Comparison of ENCODE assay signal across 10 cellular contexts in the genomic region with DNA sequence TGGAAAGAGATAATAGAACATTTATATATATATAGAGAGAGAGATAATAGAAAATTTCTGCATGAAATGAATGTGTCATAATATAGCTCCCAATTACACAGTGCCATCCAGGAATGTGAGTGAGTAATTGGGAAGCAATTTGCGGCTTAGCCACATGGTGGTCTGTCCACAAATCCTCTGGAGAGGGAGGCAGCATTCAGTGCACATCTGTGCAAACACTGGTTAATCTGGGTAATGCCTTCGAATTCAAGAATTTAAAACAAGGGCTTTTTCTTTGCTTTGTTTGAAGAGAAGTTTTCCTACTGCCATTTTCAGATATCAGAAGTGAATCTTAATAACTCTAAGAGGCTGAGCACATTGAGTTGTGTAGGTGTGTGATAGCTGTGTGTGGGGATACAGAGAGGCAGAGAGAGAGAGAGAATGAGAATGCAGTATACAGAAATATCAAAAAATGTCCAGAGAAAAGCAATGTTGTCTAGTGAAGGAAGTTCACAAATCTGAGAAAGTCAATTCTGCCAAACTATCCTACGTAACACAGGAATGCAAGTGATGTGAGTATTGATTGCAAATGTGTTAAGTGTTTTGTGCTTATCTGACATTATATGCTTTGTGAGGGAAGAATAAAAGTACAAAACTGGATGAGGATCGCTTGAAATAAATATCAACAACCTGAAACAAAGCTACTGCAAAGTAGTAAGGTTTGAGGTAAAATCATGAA.
DNase-seq lines count a peak whose midpoint lies in the region; ATAC-seq and TF ChIP-seq lines count a peak whose summit lies in the region.
"Had no signal": no experiment of that assay in that cellular context is flagged by ENCODE, and none has a peak within 500 bp of the region (broad histone marks: within the 10 kb centered on the region; RNA-seq: fewer than 3 reads in every experiment).

No MANE protein-coding gene starts in this region.

- no peak for ATAC-seq in GM19397 (IDR thresholded peaks at IDR 0.05; ENCODE audit: unreplicated experiment)

- H3K4me3 ChIP-seq in HFF-Myc (replicated peaks; ENCODE audit: low read depth, low read length) (no peak overlapping the region), adipocyte (ENCODE audit: low read length) (no peak overlapping the region), hepatocyte (no peak overlapping the region)

- H3K9me2 ChIP-seq in hepatocyte (replicated peaks; ENCODE audit: insufficient read depth), result no peaks in the 10 kb centered on the region

- H3K36me3 ChIP-seq in adipocyte (ENCODE audit: control insufficient read depth, insufficient read depth, low read length, severe bottlenecking), result no peaks in the 10 kb centered on the region
- no peaks in the 10 kb centered on the region for H3K36me3 ChIP-seq in hepatocyte (replicated peaks; ENCODE audit: insufficient read depth, low read depth)

- WGBS in hepatocyte (ENCODE audit: low lambda C conversion rate, missing lambda C conversion rate), result 59% methylated on average over 4 of the region's 4 CpGs

- H3K9me3 ChIP-seq in adipocyte (ENCODE audit: control insufficient read depth, low read length) (no peaks in the 10 kb centered on the region), hepatocyte (ENCODE audit: low read depth) (no peaks in the 10 kb centered on the region)

- in situ Hi-C loops in ACHN (cut with HindIII; ENCODE audit: low pct_ligation_motif_present, low pct_unique_long_range_greater_than_20kb, low sequenced_read_pairs), result no loop called here

- no peaks in the 10 kb centered on the region for H3K79me2 ChIP-seq in hepatocyte

- DNase-seq in ACHN (peak; percentile 84), HFF-Myc (ENCODE audit: extremely low read depth, low read depth) (peak; percentile 10), adipocyte (ENCODE audit: low read depth) (peak; percentile 60), hepatocyte (ENCODE audit: low spot score) (peak; percentile 7), midbrain (lab: John Stamatoyannopoulos, UW) (no peak), NCI-H345 (lab: John Stamatoyannopoulos, UW) (no peak)
- no peak for DNase-seq in activated effector memory CD4-positive, alpha-beta T cell treated with Interleukin-2 at 50 U/mL for 16 hours
- DNase-seq: NK-92 treated with Interleukin-12 subunit alpha and Interleukin-12 subunit beta, amount 100 ng/mL, for 24 hours had no signal

- H3K4me2 ChIP-seq in hepatocyte, result no peak overlapping the region

- H3K27ac ChIP-seq in hepatocyte, result no peak overlapping the region
- H3K27ac ChIP-seq: C4-2B had no signal

- H4K20me1 ChIP-seq in hepatocyte (ENCODE audit: insufficient read depth, poor library complexity, severe bottlenecking), result no peaks in the 10 kb centered on the region

- H3K4me1 ChIP-seq in adipocyte (ENCODE audit: control insufficient read depth, insufficient read depth, low read length) (peaks cover 10% of the 10 kb centered on the region), hepatocyte (ENCODE audit: insufficient read depth) (no peaks in the 10 kb centered on the region)

- TF ChIP-seq CTCF in HFF-Myc (IDR thresholded peaks at IDR 0.05; ENCODE audit: low read depth, low read length, missing control alignments) (no peak), hepatocyte (IDR thresholded peaks at IDR 0.05; ENCODE audit: poor library complexity) (no peak)

- peak overlapping the region; percentile 11 for H3K9ac ChIP-seq in adipocyte (ENCODE audit: low read length)

- H3K27me3 ChIP-seq in adipocyte (replicated peaks; ENCODE audit: control insufficient read depth, insufficient read depth, low read length) (no peaks in the 10 kb centered on the region), hepatocyte (no peaks in the 10 kb centered on the region)

- H2AFZ ChIP-seq in hepatocyte, result no peak overlapping the region

Comparison
In these comparisons a context has a peak if more than half of its experiments do, and no peak if none do; other contexts are left out.
1. DNase-seq: peak in ACHN (single experiment), HFF-Myc (single experiment), adipocyte (single experiment) and hepatocyte (single experiment); none in activated effector memory CD4-positive, alpha-beta T cell treated with Interleukin-2 at 50 U/mL for 16 hours (single experiment), midbrain (single experiment) and NCI-H345 (single experiment).